Comparison of ENCODE assay signal across 17 cellular contexts in the genomic region with DNA sequence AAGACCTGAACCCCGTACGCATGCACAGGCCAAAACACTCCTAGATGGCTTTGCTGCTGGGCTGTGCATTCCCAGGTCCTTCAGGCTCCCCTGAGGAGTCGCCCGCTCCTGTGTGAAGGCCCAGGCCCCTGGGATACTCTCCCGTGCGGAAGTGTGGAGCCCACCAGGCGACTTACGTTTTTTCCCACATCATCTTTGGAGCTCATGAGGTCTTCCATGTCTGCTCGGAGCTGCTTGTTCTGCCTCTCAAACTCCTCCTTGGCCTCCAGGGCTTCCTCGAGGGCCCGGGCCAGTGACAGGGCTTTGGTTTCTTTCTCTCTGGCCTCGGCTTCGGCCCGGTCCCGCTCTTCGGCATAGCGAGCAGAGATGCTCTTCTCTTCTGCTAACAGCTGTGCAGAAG. TPM values are rescaled to one million over a fixed set of nuclear protein-coding genes. Genes with fewer than 3 reads are reported as not detected.
DNase-seq lines count a peak whose midpoint lies in the region; ATAC-seq and TF ChIP-seq lines count a peak whose summit lies in the region.
"Had no signal": no experiment of that assay in that cellular context is flagged by ENCODE, and none has a peak within 500 bp of the region (broad histone marks: within the 10 kb centered on the region; RNA-seq: fewer than 3 reads in every experiment).

No MANE protein-coding gene starts in this region.

- DNase-seq in IMR-90 (no peak), tibial artery (no peak), AG08395 (ENCODE audit: low spot score) (no peak), NCI-H1694 (lab: John Stamatoyannopoulos, UW) (no peak)
- DNase-seq: BE2C; C1 segment of cervical spinal cord; CD4-positive, CD25-positive, alpha-beta regulatory T cell; CD8-positive, alpha-beta memory T cell; COR-L47; DMS 273 treated with DMSO at 0.1 percent for 48 hours; DMS53; DND-41; EL; HCEC 1CT had no signal

- H3K79me1 ChIP-seq in IMR-90 (ENCODE audit: low read depth in 1 of 2, low read length in 2 of 2) = peaks cover 0 to 13% of the 10 kb centered on the region in 2 experiments

- no peak for TF ChIP-seq CTCF in IMR-90 (conservative IDR thresholded peaks at IDR 0.05; ENCODE audit: low read depth, low read length)
- no peak for TF ChIP-seq CTCF in tibial artery (IDR thresholded peaks at IDR 0.05)

- no peak for ATAC-seq in IMR-90 (ENCODE audit: low read depth)
- no peak for ATAC-seq in HG02884 (IDR thresholded peaks at IDR 0.05; ENCODE audit: unreplicated experiment)
- ATAC-seq: GM12878 had no signal

- H3K9me3 ChIP-seq in IMR-90 (ENCODE audit: control insufficient read depth, insufficient read depth, low read length) (no peaks in the 10 kb centered on the region), mesodermal cell (ENCODE audit: control insufficient read depth, low read length) (no peaks in the 10 kb centered on the region), tibial artery (no peaks in the 10 kb centered on the region)
- H3K9me3 ChIP-seq: BE2C had no signal

- H3K23ac ChIP-seq in IMR-90 (ENCODE audit: low read depth, low read length) = no peak overlapping the region

- 0 out of 2 replicates have a peak, but pooled peaks cover 5% of the 10 kb centered on the region for H4K20me1 ChIP-seq in IMR-90 (ENCODE audit: insufficient read depth, low read length)

- H3K4ac ChIP-seq in IMR-90 (ENCODE audit: low read depth, low read length) = no peak overlapping the region

- CTCF ChIA-PET in IMR-90 (lab: Yijun Ruan, JAX) = no interaction called here

- H2AK9ac ChIP-seq in IMR-90 (replicated peaks; ENCODE audit: low read depth, low read length, poor library complexity) = no peak overlapping the region

- H3K9me1 ChIP-seq in IMR-90 (ENCODE audit: insufficient read depth, low read length) = peaks cover 7% of the 10 kb centered on the region

- TSS peak; percentile 88 for BruUV-seq in IMR-90 (replicated peaks; lab: Mats Ljungman, UMichigan)

- no peak overlapping the region for H2BK15ac ChIP-seq in IMR-90 (ENCODE audit: low read depth, low read length)

- H2BK20ac ChIP-seq in IMR-90 (ENCODE audit: low read depth, low read length) = no peak overlapping the region

- H3K9ac ChIP-seq in IMR-90 (ENCODE audit: low read depth, low read length) = no peak overlapping the region

- H3K4me3 ChIP-seq in IMR-90 (ENCODE audit: insufficient read depth, low read depth, low read length) (no peak overlapping the region), mesodermal cell (ENCODE audit: extremely low read depth, insufficient read depth, low read length, poor library complexity, severe bottlenecking) (no peak overlapping the region), tibial artery (no peak overlapping the region)
- H3K4me3 ChIP-seq: GM12878 had no signal

- H2BK5ac ChIP-seq in IMR-90 (ENCODE audit: low read depth, low read length, poor library complexity, severe bottlenecking) = no peak overlapping the region

- no peak overlapping the region for H2AK5ac ChIP-seq in IMR-90 (ENCODE audit: low read depth, low read length)

- no peak overlapping the region for H3K18ac ChIP-seq in IMR-90 (ENCODE audit: low read depth, low read length)

- no peak overlapping the region for H4K5ac ChIP-seq in IMR-90 (ENCODE audit: low read depth, low read length)

- no peak overlapping the region for H3K56ac ChIP-seq in IMR-90 (ENCODE audit: extremely low read depth, insufficient read depth, low read length)

- H4K91ac ChIP-seq in IMR-90 (ENCODE audit: insufficient read depth, low read depth, low read length) = no peak overlapping the region

- peaks cover 2% of the 10 kb centered on the region; the same call in 1 of the 2 replicates for H3K4me1 ChIP-seq in IMR-90 (ENCODE audit: control insufficient read depth, insufficient read depth, low read length)
- peaks cover 4% of the 10 kb centered on the region for H3K4me1 ChIP-seq in mesodermal cell (ENCODE audit: control insufficient read depth, insufficient read depth, low read length, poor library complexity, severe bottlenecking)
- no peaks in the 10 kb centered on the region for H3K4me1 ChIP-seq in tibial artery
- H3K4me1 ChIP-seq: BE2C had no signal

- H2BK120ac ChIP-seq in IMR-90 (ENCODE audit: low read depth, low read length) = no peak overlapping the region

- POLR2A ChIA-PET in IMR-90 (lab: Charles Lee; ENCODE audit: unreplicated experiment) = no interaction called here

- no peak overlapping the region for H2AFZ ChIP-seq in IMR-90 (replicated peaks; ENCODE audit: low read length, poor library complexity)

- H3K27ac ChIP-seq in IMR-90 (ENCODE audit: insufficient read depth, low read length) = no peak overlapping the region
- peak overlapping the region; percentile 49 for H3K27ac ChIP-seq in mesodermal cell (ENCODE audit: low read depth, low read length, severe bottlenecking)
- H3K27ac ChIP-seq in tibial artery = peak overlapping the region; percentile 17 to 31

- 98% methylated on average over 8 of the region's 17 CpGs; no CpG with 5 or more reads in 1 of the 2 experiments for WGBS in IMR-90 (ENCODE audit: extremely low coverage in 2 of 2, insufficient read length in 1 of 2), 2 experiments
- 95 to 96% methylated on average over 12 to 16 of the region's 17 CpGs for WGBS in mesodermal cell (ENCODE audit: insufficient coverage in 2 of 2), 2 experiments

- no peak overlapping the region for H3K4me2 ChIP-seq in IMR-90 (ENCODE audit: low read depth, low read length)

- peaks cover 70% of the 10 kb centered on the region for H3K36me3 ChIP-seq in IMR-90 (ENCODE audit: control insufficient read depth, insufficient read depth, low read length)
- H3K36me3 ChIP-seq in mesodermal cell (ENCODE audit: control insufficient read depth, insufficient read depth, low read length) = peaks cover 100% of the 10 kb centered on the region
- H3K36me3 ChIP-seq in tibial artery = peaks cover 98 to 99% (median 98%) of the 10 kb centered on the region in 3 donors

- in situ Hi-C loops in IMR-90 (cut with MboI; ENCODE audit: low sequenced_read_pairs) = no loop called here

- H3K27me3 ChIP-seq in IMR-90 (ENCODE audit: control insufficient read depth, insufficient read depth, low read length) (no peaks in the 10 kb centered on the region), tibial artery (no peaks in the 10 kb centered on the region)
- H3K27me3 ChIP-seq: BE2C had no signal

- TF ChIP-seq POLR2A in IMR-90 (IDR thresholded peaks at IDR 0.05; ENCODE audit: low read depth, low read length) = no peak

- TF ChIP-seq RAD21 in IMR-90 (IDR thresholded peaks at IDR 0.05; ENCODE audit: low read length) = no peak

- dilution Hi-C loops in IMR-90 (cut with HindIII; ENCODE audit: low sequenced_read_pairs, unreplicated experiment) = no loop called here

- H3K14ac ChIP-seq in IMR-90 (replicated peaks; ENCODE audit: low read depth, low read length) = no peak overlapping the region

- no peak overlapping the region for H4K8ac ChIP-seq in IMR-90 (ENCODE audit: low read depth in 2 of 2, low read length in 2 of 2)

- intact Hi-C loops in IMR-90 (cut with micrococcal nuclease) = no loop called here
- intact Hi-C loops in tibial artery (cut with DNase I; ENCODE audit: low total_unique reads) = no loop called here

TF ChIP-seq in IMR-90, 13 proteins besides CTCF, POLR2A, EP300 and RAD21:
- TF ChIP-seq FOS (IDR thresholded peaks at IDR 0.05; ENCODE audit: low read depth, low read length) = no peak
- TF ChIP-seq SMC3 (IDR thresholded peaks at IDR 0.05; ENCODE audit: low read depth, low read length) = no peak

RNA-seq across cellular contexts. Expression of a gene that starts 56.4 kb away (rescaled TPM):
- 28.9 and 40.3 TPM in 2 replicates for total RNA-seq in IMR-90 (2012; rRNA removed)
- polyA plus RNA-seq in IMR-90 (2012; rRNA removed) = 95.6 and 97.7 TPM in 2 replicates
- polyA plus RNA-seq in IMR-90 (2012; cell fraction: cytosol; rRNA removed) = 53.9 and 88.1 TPM in 2 replicates
- 152 and 190 TPM in 2 replicates for polyA plus RNA-seq in IMR-90 (2012; cell fraction: nucleus; rRNA removed; ENCODE audit: low replicate concordance)
- 45.7 TPM for polyA plus RNA-seq in mesodermal cell (2013, experiment 1 of 2)
- 44.0 TPM for polyA plus RNA-seq in mesodermal cell (2013, experiment 2 of 2)
